Comparison of ENCODE assay signal across 8 cellular contexts in the genomic region with DNA sequence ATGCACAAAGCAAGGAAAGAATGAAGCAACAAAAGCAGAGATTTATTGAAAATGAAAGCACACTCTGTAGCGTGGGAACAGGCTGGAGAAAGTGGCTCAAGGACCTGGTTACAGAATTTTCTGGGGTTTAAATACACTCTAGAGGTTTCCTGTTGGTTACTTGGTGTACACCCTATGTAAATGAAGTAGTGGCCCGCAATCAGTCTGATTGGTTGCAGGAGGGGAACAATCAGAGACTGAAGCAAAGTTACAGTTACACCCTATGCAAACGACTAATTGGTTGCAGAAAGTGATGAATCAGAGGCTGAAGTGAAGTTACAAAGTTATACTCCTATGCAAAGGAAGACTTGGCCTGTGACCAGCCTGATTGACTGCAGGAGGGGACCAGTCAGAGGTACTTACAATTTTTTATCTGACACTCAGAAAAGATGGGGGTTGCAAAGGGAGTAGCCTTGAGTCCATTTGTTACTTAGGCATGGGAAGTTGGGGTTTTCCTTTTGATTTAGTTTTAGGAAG. TPM values are rescaled to one million over a fixed set of nuclear protein-coding genes. Genes with fewer than 3 reads are reported as not detected.
DNase-seq lines count a peak whose midpoint lies in the region; ATAC-seq and TF ChIP-seq lines count a peak whose summit lies in the region.

No MANE protein-coding gene starts in this region.

- H2AFZ ChIP-seq in SU-DHL-6 (ENCODE audit: low read depth, low read length, severe bottlenecking) (peak overlapping the region; percentile 27), osteoblast (ENCODE audit: low read length) (peak overlapping the region; percentile 90)

- DNase-seq in MCF 10A (ENCODE audit: unreplicated experiment) (peak; percentile 43), osteoblast (ENCODE audit: insufficient read length, low spot score, missing footprints) (no peak), D341Med (ENCODE audit: low spot score) (no peak), putamen (ENCODE audit: low spot score) (no peak), Caco-2 (no peak)

- H3K36me3 ChIP-seq in SU-DHL-6 (ENCODE audit: low read length) (no peaks in the 10 kb centered on the region), osteoblast (ENCODE audit: insufficient read depth, low read length) (no peaks in the 10 kb centered on the region), Caco-2 (ENCODE audit: control insufficient read depth, insufficient read depth, low read length) (no peaks in the 10 kb centered on the region)

- H3K27ac ChIP-seq in SU-DHL-6 (ENCODE audit: low read depth, low read length) (no peak overlapping the region), osteoblast (ENCODE audit: low read depth, low read length) (peak overlapping the region; percentile 41)

- H3K9me2 ChIP-seq in SU-DHL-6 (replicated peaks; ENCODE audit: insufficient read depth, low read length), result no peaks in the 10 kb centered on the region

- POLR2A ChIA-PET in MCF 10A (lab: Yijun Ruan, JAX) (no interaction called here), Caco-2 (lab: Charles Lee) (no interaction called here)

- peak overlapping the region; percentile 9 for H3K4me2 ChIP-seq in SU-DHL-6 (ENCODE audit: low read depth, low read length, poor library complexity, severe bottlenecking)
- H3K4me2 ChIP-seq in osteoblast (ENCODE audit: insufficient read depth, low read length), result peak overlapping the region; percentile 80

- H3K4me3 ChIP-seq in SU-DHL-6 (ENCODE audit: insufficient read depth, low read length, poor library complexity, severe bottlenecking), result no peak overlapping the region
- H3K4me3 ChIP-seq in osteoblast (ENCODE audit: insufficient read depth, low read length), result peak overlapping the region; percentile 60
- H3K4me3 ChIP-seq in Caco-2 (ENCODE audit: low read depth, low read length), result no peak overlapping the region

- ATAC-seq in GM19025 (IDR thresholded peaks at IDR 0.05; ENCODE audit: low read depth, unreplicated experiment) (peak; percentile 81), HG03060 (IDR thresholded peaks at IDR 0.05; ENCODE audit: low read depth, unreplicated experiment) (peak; percentile 79)

- H3K36me3 Mint-ChIP-seq in MCF 10A (ENCODE audit: insufficient read depth, unreplicated experiment), result peaks cover 11% of the 10 kb centered on the region
- peaks cover 12% of the 10 kb centered on the region for H3K36me3 Mint-ChIP-seq in Caco-2 (ENCODE audit: insufficient read depth, unreplicated experiment)

- H3K4me1 ChIP-seq in osteoblast (ENCODE audit: insufficient read depth, low read length) (peaks cover 22% of the 10 kb centered on the region), Caco-2 (peaks cover 14% of the 10 kb centered on the region)

- H3K4me1 Mint-ChIP-seq in MCF 10A (ENCODE audit: insufficient read depth, unreplicated experiment) (peaks cover 21% of the 10 kb centered on the region), Caco-2 (ENCODE audit: low read depth, unreplicated experiment) (peaks cover 33% of the 10 kb centered on the region)

- H3K4me3 Mint-ChIP-seq in MCF 10A (ENCODE audit: unreplicated experiment) (peak overlapping the region; percentile 17), Caco-2 (ENCODE audit: unreplicated experiment) (no peak overlapping the region)

- peak overlapping the region; percentile 8 for H3K27ac Mint-ChIP-seq in MCF 10A (ENCODE audit: low read depth, unreplicated experiment)
- no peak overlapping the region for H3K27ac Mint-ChIP-seq in Caco-2 (ENCODE audit: unreplicated experiment)

- no peaks in the 10 kb centered on the region for H3K27me3 Mint-ChIP-seq in MCF 10A (ENCODE audit: insufficient read depth, unreplicated experiment)
- no peaks in the 10 kb centered on the region for H3K27me3 Mint-ChIP-seq in Caco-2 (ENCODE audit: insufficient read depth, unreplicated experiment)

- no TSS peak for BruUV-seq in MCF 10A (replicated peaks; lab: Mats Ljungman, UMichigan)
- no TSS peak for BruUV-seq in Caco-2 (replicated peaks; lab: Mats Ljungman, UMichigan)

- TF ChIP-seq CTCF in SU-DHL-6 (IDR thresholded peaks at IDR 0.05; ENCODE audit: insufficient read depth, low read length, poor library complexity, severe bottlenecking) (no peak), MCF 10A (IDR thresholded peaks at IDR 0.05; ENCODE audit: unreplicated experiment) (no peak), osteoblast (IDR thresholded peaks at IDR 0.05; ENCODE audit: extremely low read depth, low read depth, low read length) (no peak), Caco-2 (IDR thresholded peaks at IDR 0.05; ENCODE audit: insufficient read depth in 1 of 2, low read depth in 1 of 2, low read length in 1 of 2, severe bottlenecking in 1 of 2, unreplicated experiment in 1 of 2) (no peak)

- CTCF ChIA-PET in MCF 10A (lab: Yijun Ruan, JAX), result interaction anchor here (0.7 to 1.0 kb wide), 2 partner anchors 20 to 180 kb away, joined by 3 read pairs; no protein-coding TSS in a partner anchor
- CTCF ChIA-PET in Caco-2 (lab: Charles Lee), result no interaction called here

- H3K9ac ChIP-seq in SU-DHL-6 (ENCODE audit: low read length), result no peak overlapping the region

- H3K79me2 ChIP-seq in SU-DHL-6 (ENCODE audit: insufficient read depth, low read length), result peaks cover 14% of the 10 kb centered on the region
- H3K79me2 ChIP-seq in osteoblast (ENCODE audit: insufficient read depth, low read length), result peaks cover 14% of the 10 kb centered on the region

- H4K20me1 ChIP-seq in SU-DHL-6 (ENCODE audit: low read depth, low read length) (peaks cover 5% of the 10 kb centered on the region; the same call in 1 of the 2 replicates), osteoblast (ENCODE audit: insufficient read depth, low read length) (peaks cover 7% of the 10 kb centered on the region)

- H3K9me3 Mint-ChIP-seq in MCF 10A (ENCODE audit: unreplicated experiment), result no peaks in the 10 kb centered on the region
- no peaks in the 10 kb centered on the region for H3K9me3 Mint-ChIP-seq in Caco-2 (ENCODE audit: unreplicated experiment)

- no peaks in the 10 kb centered on the region for H3F3A ChIP-seq in SU-DHL-6 (ENCODE audit: insufficient read depth)

- H3K27me3 ChIP-seq in SU-DHL-6 (ENCODE audit: low read length) (no peaks in the 10 kb centered on the region), osteoblast (ENCODE audit: insufficient read depth, low read length) (no peaks in the 10 kb centered on the region), Caco-2 (replicated peaks; ENCODE audit: control insufficient read depth, insufficient read depth, low read length) (no peaks in the 10 kb centered on the region)

- H3K9me3 ChIP-seq in SU-DHL-6 (ENCODE audit: insufficient read depth, low read length), result no peaks in the 10 kb centered on the region
- no peaks in the 10 kb centered on the region for H3K9me3 ChIP-seq in osteoblast (ENCODE audit: low read depth, low read length)
- H3K9me3 ChIP-seq in Caco-2, result peaks cover 3% of the 10 kb centered on the region; the same call in 1 of the 2 replicates

- intact Hi-C loops in MCF 10A (cut with micrococcal nuclease), result no loop called here
- intact Hi-C loops in Caco-2 (cut with micrococcal nuclease; ENCODE audit: unreplicated experiment), result no loop called here

RNA-seq across cellular contexts. Expression of a gene that starts 3.6 kb away (rescaled TPM):
- total RNA-seq in MCF 10A (2022) (153 and 178 TPM in 2 replicates), osteoblast (117 and 127 TPM in 2 replicates), Caco-2 (2022) (136 and 138 TPM in 2 replicates)
